In genomic region chr5:167995844-167996400, GRCh38 we compare ENCODE assay signal across 21 cellular contexts.
DNase-seq lines count a peak whose midpoint lies in the region; ATAC-seq and TF ChIP-seq lines count a peak whose summit lies in the region.
"Had no signal": no experiment of that assay in that cellular context is flagged by ENCODE, and none has a peak within 500 bp of the region (broad histone marks: within the 10 kb centered on the region; RNA-seq: fewer than 3 reads in every experiment).

No MANE protein-coding gene starts in this region.

- POLR2A ChIA-PET in RWPE1 (lab: Yijun Ruan, JAX; ENCODE audit: low non-redundant PET), result interaction anchor here (0.6 kb wide), 1 partner anchor 270 kb away, joined by 3 read pairs; no protein-coding TSS in a partner anchor

- ATAC-seq in esophagus mucosa, result peak; percentile 77
- no peak for ATAC-seq in lower lobe of right lung
- no peak for ATAC-seq in GM19467 (IDR thresholded peaks at IDR 0.05; ENCODE audit: unreplicated experiment)

- CTCF ChIA-PET in RWPE1 (lab: Yijun Ruan, JAX), result interaction anchor here (0.6 kb wide), 1 partner anchor 9 kb away, joined by 4 read pairs; no protein-coding TSS in a partner anchor

- H3K27me3 ChIP-seq in prostate gland (replicated peaks; ENCODE audit: insufficient read depth) (no peaks in the 10 kb centered on the region), lower lobe of right lung (ENCODE audit: low read depth) (no peaks in the 10 kb centered on the region)

- intact Hi-C loops in prostate gland (cut with DNase I), result no loop called here
- intact Hi-C loops in lower lobe of right lung (cut with DNase I), result no loop called here

- H3K9me3 ChIP-seq in prostate gland (no peaks in the 10 kb centered on the region), lower lobe of right lung (no peaks in the 10 kb centered on the region)

- TF ChIP-seq POLR2A in prostate gland (IDR thresholded peaks at IDR 0.05), result no peak

- H3K27ac ChIP-seq in RWPE1, result peak overlapping the region; percentile 63
- no peak overlapping the region for H3K27ac ChIP-seq in prostate gland
- H3K27ac ChIP-seq in lower lobe of right lung, result no peak overlapping the region
- H3K27ac ChIP-seq: C4-2B had no signal

- TF ChIP-seq CTCF in AG10803 (conservative IDR thresholded peaks at IDR 0.05; ENCODE audit: low read length), result no peak
- no peak for TF ChIP-seq CTCF in RWPE1 (conservative IDR thresholded peaks at IDR 0.05; ENCODE audit: low read depth)
- TF ChIP-seq CTCF in prostate gland (IDR thresholded peaks at IDR 0.05), result no peak
- TF ChIP-seq CTCF in lower lobe of right lung (IDR thresholded peaks at IDR 0.05), result no peak

- peak; percentile 29 for DNase-seq in AG10803 (ENCODE audit: low read depth)
- DNase-seq in RWPE1 (ENCODE audit: low spot score), result peak; percentile 56
- peak; percentile 6 for DNase-seq in prostate gland (ENCODE audit: low spot score)
- no peak for DNase-seq in lower lobe of right lung
- DNase-seq in SW480 (ENCODE audit: low spot score), result no peak
- DNase-seq: 8988T; CD8-positive, alpha-beta memory T cell; DMS53; GDM1; H9; HFFc6; Karpas-422; NCI-H1417; NCI-H187; NCI-H446; NCI-H526; OCI-M1; Right ventricle myocardium superior had no signal

- no peaks in the 10 kb centered on the region for H3K36me3 ChIP-seq in prostate gland
- H3K36me3 ChIP-seq in lower lobe of right lung, result no peaks in the 10 kb centered on the region

- H3K4me3 ChIP-seq in AG10803 (ENCODE audit: low read length) (no peak overlapping the region), prostate gland (no peak overlapping the region), lower lobe of right lung (no peak overlapping the region)

- H3K4me1 ChIP-seq in prostate gland (replicated peaks), result no peaks in the 10 kb centered on the region
- H3K4me1 ChIP-seq in lower lobe of right lung, result no peaks in the 10 kb centered on the region

- WGBS in prostate gland, result 53% methylated on average over 11 of the region's 11 CpGs

Comparison
In these comparisons a context has a peak if more than half of its experiments do, and no peak if none do; other contexts are left out.
1. DNase-seq: peak in AG10803 (single experiment), RWPE1 (single experiment) and prostate gland (single experiment); none in lower lobe of right lung (single experiment) and SW480 (single experiment).